8 cellular contexts compared by ENCODE assay signal in the genomic region with DNA sequence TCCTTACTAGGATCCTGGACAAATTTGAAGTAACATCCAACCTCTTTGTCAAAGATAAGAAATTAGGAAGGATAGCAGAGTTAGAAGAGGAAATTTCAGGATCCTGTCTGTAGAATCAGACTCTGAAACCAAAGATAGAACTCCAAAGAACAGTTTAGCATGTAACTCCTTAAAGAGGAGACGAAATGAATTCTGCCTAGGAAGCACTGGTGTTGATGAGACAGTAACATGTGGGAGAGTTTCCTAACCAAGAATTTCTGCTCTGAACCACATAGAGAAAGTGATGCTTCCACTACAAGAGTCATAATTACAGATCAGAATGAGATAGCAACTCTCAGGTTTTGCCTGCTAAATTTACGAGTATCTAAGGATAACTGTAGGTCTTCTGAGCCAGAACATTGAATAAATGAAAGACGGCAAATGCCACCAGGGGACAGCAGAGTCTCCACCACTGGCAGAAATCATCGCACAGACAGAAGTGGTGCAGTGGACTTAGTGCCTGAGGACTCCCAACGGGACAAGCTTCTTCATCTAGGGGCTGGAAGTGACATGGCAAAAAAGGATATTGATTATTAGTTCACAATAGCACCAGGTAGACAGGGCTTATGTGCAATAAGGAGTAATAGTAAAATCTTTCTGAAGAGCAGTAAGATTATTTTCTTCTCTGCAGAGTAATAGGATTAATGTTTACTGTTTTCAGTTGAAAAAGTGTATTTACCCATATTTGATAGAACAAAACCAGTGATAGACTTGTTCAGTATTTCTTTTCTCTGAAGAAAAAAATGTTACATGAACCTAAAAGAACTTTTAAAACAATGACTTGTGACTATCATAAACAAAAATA. TPM values are rescaled to one million over a fixed set of nuclear protein-coding genes. Genes with fewer than 3 reads are reported as not detected.
DNase-seq lines count a peak whose midpoint lies in the region; ATAC-seq and TF ChIP-seq lines count a peak whose summit lies in the region.

No MANE protein-coding gene starts in this region.

- no peak overlapping the region for H3K9ac ChIP-seq in DND-41 (ENCODE audit: low read depth, low read length)

- H3K9me3 ChIP-seq in DND-41 (ENCODE audit: insufficient read depth, low read length, severe bottlenecking): no peaks in the 10 kb centered on the region

- no peaks in the 10 kb centered on the region for H3K4me1 ChIP-seq in DND-41 (ENCODE audit: insufficient read depth, low read length)

- H2AFZ ChIP-seq in DND-41 (ENCODE audit: low read depth, low read length): no peak overlapping the region

- no peaks in the 10 kb centered on the region for H3K79me2 ChIP-seq in DND-41 (ENCODE audit: insufficient read depth, low read length)

- no peaks in the 10 kb centered on the region for H3K36me3 ChIP-seq in DND-41 (ENCODE audit: insufficient read depth, low read length)

- H3K27me3 ChIP-seq in DND-41 (ENCODE audit: insufficient read depth, low read length, poor library complexity): peaks cover 11% of the 10 kb centered on the region

- ATAC-seq in DND-41 (ENCODE audit: insufficient read depth, low read depth) (no peak), GM21360 (IDR thresholded peaks at IDR 0.05; ENCODE audit: unreplicated experiment) (peak; percentile 73)

- TF ChIP-seq CTCF in DND-41 (IDR thresholded peaks at IDR 0.05; ENCODE audit: borderline replicate concordance, extremely low read depth, low read length, poor library complexity, severe bottlenecking): peak; percentile 46

- DNase-seq in DND-41 (no peak), HS-5 (ENCODE audit: low read depth) (peak; percentile 25), RPMI7951 (ENCODE audit: low read depth) (peak; percentile 54), globus pallidus (ENCODE audit: low spot score) (peak; percentile 82), pons (ENCODE audit: low spot score) (peak; percentile 85), NCI-H187 (lab: John Stamatoyannopoulos, UW) (no peak)
- peak; percentile 48 for DNase-seq in activated naive CD4-positive, alpha-beta T cell treated with Interleukin-2 at 50 U/mL for 16 hours

- H4K20me1 ChIP-seq in DND-41 (ENCODE audit: insufficient read depth, low read length): no peaks in the 10 kb centered on the region

- no peak overlapping the region for H3K27ac ChIP-seq in DND-41 (ENCODE audit: low read length)

- no peak overlapping the region for H3K4me3 ChIP-seq in DND-41 (ENCODE audit: low read depth in 1 of 2, low read length in 2 of 2)

- H3K4me2 ChIP-seq in DND-41 (ENCODE audit: insufficient read depth, low read length): no peak overlapping the region

RNA-seq across cellular contexts. Expression of a gene that starts 6.7 kb away (rescaled TPM):
- 38.8 and 51.1 TPM in 2 replicates for total RNA-seq in RPMI7951 (2014; rRNA removed; shearing (Covaris generic))

RNA-seq across cellular contexts. Expression of a gene that starts 38.9 kb away (rescaled TPM):
- 6.2 and 10.0 TPM in 2 replicates for total RNA-seq in RPMI7951 (2014; rRNA removed; shearing (Covaris generic))

RNA-seq across cellular contexts. Expression of a gene that starts 57.8 kb away (rescaled TPM):
- total RNA-seq in RPMI7951 (2014; rRNA removed; shearing (Covaris generic)): 12.5 and 17.2 TPM in 2 replicates

RNA-seq across cellular contexts. Expression of a gene that starts 58.3 kb away (rescaled TPM):
- 26.6 and 30.9 TPM in 2 replicates for total RNA-seq in RPMI7951 (2014; rRNA removed; shearing (Covaris generic))

Comparison
In these comparisons a context has a peak if more than half of its experiments do, and no peak if none do; other contexts are left out.
1. DNase-seq: peak in HS-5 (single experiment), RPMI7951 (single experiment), activated naive CD4-positive, alpha-beta T cell treated with Interleukin-2 at 50 U/mL for 16 hours (single experiment), globus pallidus (single experiment) and pons (single experiment); none in DND-41 (single experiment) and NCI-H187 (0 of 2).